ENCODE assay signal across 8 cellular contexts in genomic region chr6:111709615-111710398, GRCh38.
DNase-seq lines count a peak whose midpoint lies in the region; ATAC-seq, FAIRE-seq and TF ChIP-seq lines count a peak whose summit lies in the region.

No MANE protein-coding gene starts in this region.

- TF ChIP-seq RAD21 in Ishikawa (IDR thresholded peaks at IDR 0.05; ENCODE audit: low read depth), result peak; percentile 83

- H3K4me2 ChIP-seq in PC-9, result peak overlapping the region; percentile 35; the same call in 1 of the 2 replicates

- 0 out of 2 replicates have a peak, but pooled peaks cover 5% of the 10 kb centered on the region for H3K4me1 ChIP-seq in PC-9 (replicated peaks; ENCODE audit: insufficient read depth)

- peaks cover 44% of the 10 kb centered on the region for H3K4me1 Mint-ChIP-seq in activated T-helper 2 cell treated with anti-CD3 and anti-CD28 coated beads, Interferon-gamma antibody, Interleukin-2, Interleukin-4, amounts not matched to agents 10 μg/mL and 5 μg/mL and 100 μg/mL, durations not matched to agents 14 hours and 24 hours and 36 hours (ENCODE audit: low read depth)

- TF ChIP-seq CTCF in PC-9 (conservative IDR thresholded peaks at IDR 0.05), result peak; percentile 91

- no peaks in the 10 kb centered on the region for H3K36me3 ChIP-seq in PC-9 (ENCODE audit: low read depth)

- no peak for FAIRE-seq in urothelium cell line (lab: Jason Lieb, UNC)

- DNase-seq in DMS79 treated with DMSO at 0.1 percent for 48 hours (lab: John Stamatoyannopoulos, UW), result peak; percentile 72
- peak; percentile 54 to 56 for DNase-seq in PC-9
- DNase-seq in activated T-helper 2 cell treated with anti-CD3 and anti-CD28 coated beads, Interferon-gamma antibody, Interleukin-2, Interleukin-4, amounts not matched to agents 10 μg/mL and 5 μg/mL and 100 μg/mL, durations not matched to agents 14 hours and 24 hours and 36 hours (ENCODE audit: low spot score), result peak; percentile 43
- peak; percentile 67 for DNase-seq in fibroblast of the conjunctiva (ENCODE audit: low read depth)
- DNase-seq in occipital lobe (lab: John Stamatoyannopoulos, UW), result peak; percentile 23
- peak; percentile 59 for DNase-seq in urothelium cell line (ENCODE audit: low spot score)

- H3K4me3 ChIP-seq in PC-9, result no peak overlapping the region

- no peaks in the 10 kb centered on the region for H3K9me2 ChIP-seq in PC-9 (ENCODE audit: insufficient read depth)

- POLR2A ChIA-PET in PC-9 (lab: Charles Lee; ENCODE audit: unreplicated experiment), result interaction anchor here (0.6 kb wide), 1 partner anchor 144 kb away, joined by 3 read pairs; no protein-coding TSS in a partner anchor

- no peaks in the 10 kb centered on the region for H4K20me1 ChIP-seq in PC-9 (ENCODE audit: insufficient read depth)

- ATAC-seq in GM21528 (IDR thresholded peaks at IDR 0.05; ENCODE audit: low FRiP score, unreplicated experiment), result peak; percentile 89

- peak overlapping the region; percentile 49 for H3K27ac Mint-ChIP-seq in activated T-helper 2 cell treated with anti-CD3 and anti-CD28 coated beads, Interferon-gamma antibody, Interleukin-2, Interleukin-4, amounts not matched to agents 10 μg/mL and 5 μg/mL and 100 μg/mL, durations not matched to agents 14 hours and 24 hours and 36 hours

- H3F3A ChIP-seq in PC-9 (ENCODE audit: insufficient read depth, low read depth), result no peaks in the 10 kb centered on the region; the same call in 1 of the 2 replicates

- intact Hi-C loops in PC-9 (cut with micrococcal nuclease; ENCODE audit: unreplicated experiment), result loop anchor here (1.0 to 5.0 kb wide), 5 partner anchors 87 to 451 kb away; partner anchors contain the start of gene FYN
- intact Hi-C loops in activated T-helper 2 cell treated with anti-CD3 and anti-CD28 coated beads, Interferon-gamma antibody, Interleukin-2, Interleukin-4, amounts not matched to agents 10 μg/mL and 5 μg/mL and 100 μg/mL, durations not matched to agents 14 hours and 24 hours and 36 hours (cut with micrococcal nuclease), result loop anchor here (1.0 to 5.0 kb wide), 7 partner anchors 52 to 452 kb away; partner anchors contain the start of gene FYN

- no TSS peak for BruUV-seq in PC-9 (replicated peaks; lab: Mats Ljungman, UMichigan)

- H3K9me3 ChIP-seq in PC-9 (ENCODE audit: insufficient read depth, low read depth), result no peaks in the 10 kb centered on the region

- CTCF ChIA-PET in PC-9 (lab: Charles Lee), result interaction anchor here (0.6 to 1.5 kb wide), 4 partner anchors 321 to 334 kb away, joined by 3 to 7 read pairs (median 4); no protein-coding TSS in a partner anchor

- H3K36me3 Mint-ChIP-seq in activated T-helper 2 cell treated with anti-CD3 and anti-CD28 coated beads, Interferon-gamma antibody, Interleukin-2, Interleukin-4, amounts not matched to agents 10 μg/mL and 5 μg/mL and 100 μg/mL, durations not matched to agents 14 hours and 24 hours and 36 hours (ENCODE audit: low read depth), result peaks cover 83% of the 10 kb centered on the region

- H3K27ac ChIP-seq in PC-9, result no peak overlapping the region

- H3K79me2 ChIP-seq in PC-9 (ENCODE audit: low read depth), result no peaks in the 10 kb centered on the region

- no peaks in the 10 kb centered on the region for H3K27me3 Mint-ChIP-seq in activated T-helper 2 cell treated with anti-CD3 and anti-CD28 coated beads, Interferon-gamma antibody, Interleukin-2, Interleukin-4, amounts not matched to agents 10 μg/mL and 5 μg/mL and 100 μg/mL, durations not matched to agents 14 hours and 24 hours and 36 hours (ENCODE audit: low read depth)

- no peaks in the 10 kb centered on the region for H3K27me3 ChIP-seq in PC-9 (ENCODE audit: insufficient read depth, low read depth)

- no peaks in the 10 kb centered on the region for H3K9me3 Mint-ChIP-seq in activated T-helper 2 cell treated with anti-CD3 and anti-CD28 coated beads, Interferon-gamma antibody, Interleukin-2, Interleukin-4, amounts not matched to agents 10 μg/mL and 5 μg/mL and 100 μg/mL, durations not matched to agents 14 hours and 24 hours and 36 hours

- 0 out of 2 replicates have a peak overlapping the region, but pooled peaks have one; percentile 8 for H2AFZ ChIP-seq in PC-9

- no peak overlapping the region for H3K4me3 Mint-ChIP-seq in activated T-helper 2 cell treated with anti-CD3 and anti-CD28 coated beads, Interferon-gamma antibody, Interleukin-2, Interleukin-4, amounts not matched to agents 10 μg/mL and 5 μg/mL and 100 μg/mL, durations not matched to agents 14 hours and 24 hours and 36 hours (ENCODE audit: low read depth)

- TF ChIP-seq EP300 in Ishikawa (IDR thresholded peaks at IDR 0.05; ENCODE audit: borderline replicate concordance), result no peak

TF ChIP-seq in Ishikawa, 13 proteins besides CTCF, POLR2A, EP300 and RAD21:
- TF ChIP-seq FOXM1 (IDR thresholded peaks at IDR 0.05; ENCODE audit: borderline replicate concordance, low read depth) (no peak), NFIC (IDR thresholded peaks at IDR 0.05) (0 out of 2 replicates have a peak, but pooled peaks have one; percentile 30), YY1 (IDR thresholded peaks at IDR 0.05; ENCODE audit: low read depth) (peak; percentile 65; the same call in 1 of the 2 replicates), TAF1 (IDR thresholded peaks at IDR 0.05; ENCODE audit: low read depth) (no peak), CEBPB (IDR thresholded peaks at IDR 0.05) (no peak), TCF12 (IDR thresholded peaks at IDR 0.05; ENCODE audit: low read depth) (no peak)
TF ChIP-seq in Ishikawa: peak in this region for 2.
